In the genomic region with DNA sequence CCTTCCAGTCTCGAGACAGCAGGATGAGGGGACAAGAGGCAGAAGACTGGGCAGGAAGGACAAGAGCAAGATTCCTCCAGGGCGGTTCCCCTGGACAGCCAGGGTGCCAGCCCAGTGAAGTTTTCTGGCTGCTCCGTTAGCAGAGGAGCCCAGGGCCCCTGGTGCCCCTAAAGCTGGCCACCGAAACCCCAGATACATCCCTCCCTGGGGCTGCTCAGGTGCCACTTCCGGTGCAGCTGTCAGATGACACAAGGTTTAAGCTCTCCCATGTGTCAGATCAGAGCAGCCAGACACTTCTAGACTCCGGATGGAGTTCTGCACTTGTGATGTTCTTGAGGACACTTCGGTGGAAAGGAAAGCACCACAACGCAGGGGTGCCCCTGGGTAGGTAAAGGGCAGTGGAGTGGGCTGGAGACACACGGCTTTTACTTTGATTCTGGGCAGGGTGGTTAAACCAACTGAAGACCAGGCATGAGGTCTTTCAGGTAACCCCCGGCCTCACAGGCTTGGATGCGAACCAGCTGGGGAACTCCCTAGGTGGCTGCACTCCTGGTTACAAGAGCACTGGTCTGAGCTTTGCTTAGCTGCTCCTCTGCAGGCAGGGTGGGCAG, we compare ENCODE assay signal across 8 cellular contexts.
A peak's percentile ranks its signal among the peaks of the same experiment; 100 is the strongest.
DNase-seq lines count a peak whose midpoint lies in the region; ATAC-seq and TF ChIP-seq lines count a peak whose summit lies in the region.

No MANE protein-coding gene starts in this region.

- H3K27ac Mint-ChIP-seq in activated T-cell treated with anti-CD3 and anti-CD28 coated beads, Interleukin-2, amount 50 U/mL, for 24 hours, result no peak overlapping the region
- peak overlapping the region; percentile 93 for H3K27ac Mint-ChIP-seq in neural crest cell (ENCODE audit: unreplicated experiment)

- ATAC-seq in activated CD4-positive, CD25-positive, alpha-beta regulatory T cell treated with anti-CD3 and anti-CD28 coated beads, Interleukin-2, amount 50 U/mL, for 24 hours, result peak; percentile 88 to 90
- peak; percentile 87 for ATAC-seq in HG03175 (IDR thresholded peaks at IDR 0.05; ENCODE audit: unreplicated experiment)

- H3K9me3 Mint-ChIP-seq in activated T-cell treated with anti-CD3 and anti-CD28 coated beads, Interleukin-2, amount 50 U/mL, for 24 hours, result no peaks in the 10 kb centered on the region
- no peaks in the 10 kb centered on the region for H3K9me3 Mint-ChIP-seq in neural crest cell

- TF ChIP-seq CTCF in neural crest cell (conservative IDR thresholded peaks at IDR 0.05), result no peak

- H3K36me3 Mint-ChIP-seq in activated T-cell treated with anti-CD3 and anti-CD28 coated beads, Interleukin-2, amount 50 U/mL, for 24 hours (ENCODE audit: low read depth), result peaks cover 32% of the 10 kb centered on the region
- no peaks in the 10 kb centered on the region for H3K36me3 Mint-ChIP-seq in neural crest cell (ENCODE audit: low read depth)

- no peak for DNase-seq in activated CD4-positive, CD25-positive, alpha-beta regulatory T cell treated with anti-CD3 and anti-CD28 coated beads, Interleukin-2, amount 50 U/mL, for 72 hours
- DNase-seq in activated T-cell treated with anti-CD3 and anti-CD28 coated beads, Interleukin-2, amount 50 U/mL, for 24 hours, result peak; percentile 68
- DNase-seq in neural crest cell (ENCODE audit: low read depth, low spot score) (no peak), retina (no peak), kidney tubule cell (ENCODE audit: low spot score) (no peak), NCI-H1436 treated with DMSO at 0.1 percent for 48 hours (lab: John Stamatoyannopoulos, UW) (no peak)

- H3K4me1 Mint-ChIP-seq in activated T-cell treated with anti-CD3 and anti-CD28 coated beads, Interleukin-2, amount 50 U/mL, for 24 hours (ENCODE audit: low read depth), result peaks cover 27% of the 10 kb centered on the region
- H3K4me1 Mint-ChIP-seq in neural crest cell, result peaks cover 69% of the 10 kb centered on the region

- H3K27me3 Mint-ChIP-seq in activated T-cell treated with anti-CD3 and anti-CD28 coated beads, Interleukin-2, amount 50 U/mL, for 24 hours, result no peaks in the 10 kb centered on the region
- H3K27me3 Mint-ChIP-seq in neural crest cell (ENCODE audit: low read depth), result no peaks in the 10 kb centered on the region

- peak overlapping the region; percentile 80 for H3K4me3 Mint-ChIP-seq in activated T-cell treated with anti-CD3 and anti-CD28 coated beads, Interleukin-2, amount 50 U/mL, for 24 hours
- H3K4me3 Mint-ChIP-seq in neural crest cell, result peak overlapping the region; percentile 31
